25 cellular contexts compared by ENCODE assay signal in genomic region chr11:128942272-128942612, GRCh38. TPM values are rescaled to one million over a fixed set of nuclear protein-coding genes. Genes with fewer than 3 reads are reported as not detected.
DNase-seq lines count a peak whose midpoint lies in the region; ATAC-seq, FAIRE-seq and TF ChIP-seq lines count a peak whose summit lies in the region.
"Had no signal": no experiment of that assay in that cellular context is flagged by ENCODE, and none has a peak within 500 bp of the region (broad histone marks: within the 10 kb centered on the region; RNA-seq: fewer than 3 reads in every experiment).

No MANE protein-coding gene starts in this region.

- H3K4me3 Mint-ChIP-seq in GM23338, result no peak overlapping the region
- H3K4me3 Mint-ChIP-seq: IgD-negative memory B cell had no signal

- in situ Hi-C loops in mammary epithelial cell (cut with MboI; ENCODE audit: low sequenced_read_pairs in 2 of 2), result no loop called here

- no peaks in the 10 kb centered on the region for H3K36me3 Mint-ChIP-seq in GM23338 (ENCODE audit: low read depth)
- H3K36me3 Mint-ChIP-seq: IgD-negative memory B cell had no signal

- no peak for TF ChIP-seq CTCF in GM23338 (conservative IDR thresholded peaks at IDR 0.05; ENCODE audit: low read depth in 2 of 2)
- TF ChIP-seq CTCF in mammary epithelial cell (conservative IDR thresholded peaks at IDR 0.05 in 1 of 2, IDR thresholded peaks at IDR 0.05 in 1 of 2; ENCODE audit: extremely low read depth in 1 of 2, insufficient read depth in 1 of 2, low read depth in 1 of 2, low read length in 2 of 2), result no peak
- TF ChIP-seq CTCF in keratinocyte (optimal IDR thresholded peaks at IDR 0.05 in 1 of 3, IDR thresholded peaks at IDR 0.05 in 1 of 3, conservative IDR thresholded peaks at IDR 0.05 in 1 of 3; ENCODE audit: extremely low read depth in 1 of 3, insufficient read depth in 2 of 3, low read length in 3 of 3), result no peak
- no peak for TF ChIP-seq CTCF in suprapubic skin (IDR thresholded peaks at IDR 0.05)

- no peaks in the 10 kb centered on the region for H3K79me2 ChIP-seq in GM23338 (replicated peaks; ENCODE audit: insufficient read depth)
- no peaks in the 10 kb centered on the region for H3K79me2 ChIP-seq in mammary epithelial cell (ENCODE audit: insufficient read depth, low read length)
- H3K79me2 ChIP-seq in keratinocyte (ENCODE audit: control insufficient read depth, insufficient read depth, low read length), result peaks cover 4% of the 10 kb centered on the region

- no peak overlapping the region for H3K27ac Mint-ChIP-seq in GM23338
- H3K27ac Mint-ChIP-seq: IgD-negative memory B cell had no signal

- peaks cover 3% of the 10 kb centered on the region for H3K27me3 Mint-ChIP-seq in GM23338 (ENCODE audit: insufficient read depth, low read depth, poor library complexity)

- no peaks in the 10 kb centered on the region for H3K9me1 ChIP-seq in keratinocyte (ENCODE audit: control insufficient read depth, extremely low read depth, insufficient read depth, low read length)

- peaks cover 3% of the 10 kb centered on the region for H3K4me1 ChIP-seq in GM23338 (ENCODE audit: insufficient read depth)
- H3K4me1 ChIP-seq in mammary epithelial cell (ENCODE audit: insufficient read depth, low read length), result peaks cover 38% of the 10 kb centered on the region
- peaks cover 49% of the 10 kb centered on the region for H3K4me1 ChIP-seq in keratinocyte (ENCODE audit: control insufficient read depth, extremely low read depth, insufficient read depth, low read length)
- peaks cover 56% of the 10 kb centered on the region for H3K4me1 ChIP-seq in suprapubic skin

- H3K27me3 ChIP-seq in GM23338 (ENCODE audit: insufficient read depth) (no peaks in the 10 kb centered on the region), mammary epithelial cell (ENCODE audit: insufficient read depth, low read length) (no peaks in the 10 kb centered on the region), keratinocyte (ENCODE audit: control insufficient read depth, extremely low read depth, insufficient read depth, low read length) (no peaks in the 10 kb centered on the region), suprapubic skin (peaks cover 8% of the 10 kb centered on the region)

- TF ChIP-seq POLR2A in suprapubic skin (IDR thresholded peaks at IDR 0.05), result no peak

- H2AFZ ChIP-seq in GM23338, result 0 out of 2 replicates have a peak overlapping the region, but pooled peaks have one; percentile 32
- peak overlapping the region; percentile 93 for H2AFZ ChIP-seq in mammary epithelial cell (ENCODE audit: low read depth, low read length)
- H2AFZ ChIP-seq in keratinocyte (ENCODE audit: control insufficient read depth, low read length), result peak overlapping the region; percentile 96

- H3K9ac ChIP-seq in mammary epithelial cell (ENCODE audit: insufficient read depth, low read length) (no peak overlapping the region), keratinocyte (ENCODE audit: control insufficient read depth, extremely low read depth, insufficient read depth, low read length) (peak overlapping the region; percentile 82)

- H3K9me3 Mint-ChIP-seq in GM23338, result no peaks in the 10 kb centered on the region; the same call in 2 of the 3 replicates
- H3K9me3 Mint-ChIP-seq: IgD-negative memory B cell had no signal

- TF ChIP-seq EP300 in suprapubic skin (IDR thresholded peaks at IDR 0.05), result no peak

- no peaks in the 10 kb centered on the region for H4K20me1 ChIP-seq in GM23338 (replicated peaks; ENCODE audit: insufficient read depth)
- H4K20me1 ChIP-seq in mammary epithelial cell (ENCODE audit: insufficient read depth, low read length), result no peaks in the 10 kb centered on the region
- no peaks in the 10 kb centered on the region for H4K20me1 ChIP-seq in keratinocyte (ENCODE audit: control insufficient read depth, extremely low read depth, insufficient read depth, low read length)

- H3K4me2 ChIP-seq in GM23338, result no peak overlapping the region
- H3K4me2 ChIP-seq in mammary epithelial cell (ENCODE audit: insufficient read depth, low read depth, low read length), result peak overlapping the region; percentile 81
- peak overlapping the region; percentile 95 for H3K4me2 ChIP-seq in keratinocyte (ENCODE audit: control insufficient read depth, extremely low read depth, insufficient read depth, low read depth, low read length)

- DNase-seq in GM23338 (ENCODE audit: low spot score) (no peak), mammary epithelial cell (no peak), keratinocyte (ENCODE audit: low read depth, low spot score) (no peak), suprapubic skin (ENCODE audit: low spot score in 2 of 2) (no peak), glomerular visceral epithelial cell (ENCODE audit: extremely low spot score) (no peak), NCI-H526 (lab: John Stamatoyannopoulos, UW) (no peak), dedifferentiated amniotic fluid mesenchymal stem cell (ENCODE audit: extremely low spot score) (no peak)
- DNase-seq: EL, GF-D8, Karpas-422, NCI-H1417, NCI-H1694 treated with DMSO at 0.1 percent for 48 hours, NCI-H2081 treated with DMSO at 0.1 percent for 48 hours, NCI-H2171 treated with DMSO at 0.1 percent for 48 hours, NCI-H526 treated with DMSO at 0.1 percent for 48 hours, OCI-M1, Right ventricle myocardium superior had no signal

- CTCF ChIA-PET in mammary epithelial cell (lab: Charles Lee; ENCODE audit: low non-redundant PET), result interaction anchor here (0.7 kb wide), 1 partner anchor 903 kb away, joined by 3 read pairs; no protein-coding TSS in a partner anchor

- H3K9me2 ChIP-seq in GM23338 (ENCODE audit: insufficient read depth), result no peaks in the 10 kb centered on the region

- dilution Hi-C loops in mammary epithelial cell (cut with HindIII; ENCODE audit: low sequenced_read_pairs) (no loop called here), keratinocyte (cut with MboI; ENCODE audit: extremely low pct_ligation_motif_present, low sequenced_read_pairs) (no loop called here)

- H3K9me3 ChIP-seq in mammary epithelial cell (replicated peaks; ENCODE audit: insufficient read depth, low read length), result no peaks in the 10 kb centered on the region
- no peaks in the 10 kb centered on the region for H3K9me3 ChIP-seq in keratinocyte (ENCODE audit: control insufficient read depth, low read depth, low read length)
- H3K9me3 ChIP-seq in suprapubic skin, result no peaks in the 10 kb centered on the region

- H3K4me1 Mint-ChIP-seq in GM23338, result peaks cover 7% of the 10 kb centered on the region; the same call in 2 of the 3 replicates
- H3K4me1 Mint-ChIP-seq: IgD-negative memory B cell had no signal

- no peaks in the 10 kb centered on the region for H3F3A ChIP-seq in GM23338 (replicated peaks; ENCODE audit: low read depth)

- no TSS peak for BruUV-seq in mammary epithelial cell (replicated peaks; lab: Mats Ljungman, UMichigan)

- H3K4me3 ChIP-seq in GM23338 (no peak overlapping the region), mammary epithelial cell (replicated peaks in 1 of 3; ENCODE audit: insufficient read depth in 1 of 3, low read depth in 2 of 3, low read length in 3 of 3) (no peak overlapping the region), keratinocyte (ENCODE audit: control insufficient read depth in 2 of 3, extremely low read depth in 1 of 3, insufficient read depth in 2 of 3, low read depth in 1 of 3, low read length in 3 of 3) (peak overlapping the region; percentile 34 to 69 (median 65)), suprapubic skin (peak overlapping the region; percentile 42)

- no peak for ATAC-seq in GM23338
- ATAC-seq: HCT116 had no signal

- no peak for FAIRE-seq in keratinocyte (lab: Jason Lieb, UNC)
- FAIRE-seq: D721Med, GM19239, H1, RCC 7860 had no signal

- intact Hi-C loops in mammary epithelial cell (cut with micrococcal nuclease), result no loop called here

- H3K27ac ChIP-seq in GM23338 (ENCODE audit: low read depth), result no peak overlapping the region
- H3K27ac ChIP-seq in mammary epithelial cell (ENCODE audit: insufficient read depth, low read depth, low read length), result no peak overlapping the region
- peak overlapping the region; percentile 92 for H3K27ac ChIP-seq in keratinocyte (ENCODE audit: control insufficient read depth, insufficient read depth, low read length)
- H3K27ac ChIP-seq in suprapubic skin, result peak overlapping the region; percentile 89

- 92% methylated on average over 10 of the region's 13 CpGs for WGBS in mammary epithelial cell (ENCODE audit: low coverage, missing lambda C conversion rate)
- 41% methylated on average over 12 of the region's 13 CpGs for WGBS in suprapubic skin

- no peaks in the 10 kb centered on the region for H3K36me3 ChIP-seq in GM23338 (ENCODE audit: insufficient read depth)
- no peaks in the 10 kb centered on the region for H3K36me3 ChIP-seq in mammary epithelial cell (ENCODE audit: insufficient read depth, low read length)
- peaks cover 1 to 2% of the 10 kb centered on the region in 2 experiments for H3K36me3 ChIP-seq in keratinocyte (ENCODE audit: control insufficient read depth in 2 of 2, extremely low read depth in 1 of 2, insufficient read depth in 2 of 2, low read length in 2 of 2)
- no peaks in the 10 kb centered on the region for H3K36me3 ChIP-seq in suprapubic skin

RNA-seq across cellular contexts. Expression of gene TP53AIP1, which starts 0.4 kb away (rescaled TPM):
- total RNA-seq in GM23338 (2014; rRNA removed; shearing (Covaris generic)), result 0.07 TPM in 1 of 2 replicates, not detected in the other
- not detected in 2 replicates for polyA plus RNA-seq in GM23338 (2016; fragmentation: Nextera tagmentation; extraction: Ambion mirVana)
- total RNA-seq in mammary epithelial cell, result 10 to 100 TPM in 1 of 2 donors, 1 to 10 TPM in 1; 8.2 to 12.0 TPM
- 1.3 TPM for polyA plus RNA-seq in mammary epithelial cell
- polyA minus RNA-seq in mammary epithelial cell, result not detected
- 21.2 to 75.2 TPM (median 37.1 TPM) in 3 replicates for polyA plus RNA-seq in keratinocyte
- 6.4 TPM for polyA plus RNA-seq in keratinocyte (2011; ENCODE audit: low read depth)
- 34.5 and 40.4 TPM in 2 replicates for polyA plus RNA-seq in keratinocyte (2011; cell fraction: cytosol; rRNA removed)
- polyA plus RNA-seq in keratinocyte (2011; cell fraction: nucleus; rRNA removed), result 57.7 and 84.9 TPM in 2 replicates
- polyA plus RNA-seq in keratinocyte (2012; ENCODE audit: low replicate concordance), result 21.3 and 29.2 TPM in 2 replicates
- 8.5 to 35.0 TPM (median 15.4 TPM) in 3 replicates for polyA minus RNA-seq in keratinocyte
- polyA minus RNA-seq in keratinocyte (2011; cell fraction: cytosol; rRNA and poly(A)+ RNA removed), result 15.9 TPM
- 12.5 and 15.3 TPM in 2 replicates for polyA minus RNA-seq in keratinocyte (2011; cell fraction: nucleus; rRNA and poly(A)+ RNA removed)
- total RNA-seq in suprapubic skin, result 10 to 100 TPM; 19.2 to 32.9 (median 21.0) TPM
- total RNA-seq: A172, H1, M059J, Right ventricle myocardium superior had no signal
- polyA plus RNA-seq: IgD-negative memory B cell had no signal

RNA-seq across cellular contexts. Expression of gene KCNJ5, which starts 51.1 kb away (rescaled TPM):
- total RNA-seq in GM23338 (2014; rRNA removed; shearing (Covaris generic)), result not detected in 2 replicates
- polyA plus RNA-seq in GM23338 (2016; fragmentation: Nextera tagmentation; extraction: Ambion mirVana), result not detected in 2 replicates
- total RNA-seq in mammary epithelial cell, result 10 to 100 TPM in 1 of 2 donors, 1 to 10 TPM in 1; 1.2 to 63.7 TPM
- 1.7 TPM for polyA plus RNA-seq in mammary epithelial cell
- 1.1 TPM for polyA minus RNA-seq in mammary epithelial cell
- 0.59 to 1.4 TPM (median 0.77 TPM) in 3 replicates for polyA plus RNA-seq in keratinocyte
- 0.24 TPM for polyA plus RNA-seq in keratinocyte (2011; ENCODE audit: low read depth)
- 0.58 and 0.71 TPM in 2 replicates for polyA plus RNA-seq in keratinocyte (2011; cell fraction: cytosol; rRNA removed)
- 1.2 and 1.6 TPM in 2 replicates for polyA plus RNA-seq in keratinocyte (2011; cell fraction: nucleus; rRNA removed)
- polyA plus RNA-seq in keratinocyte (2012; ENCODE audit: low replicate concordance), result 0.52 and 0.69 TPM in 2 replicates
- 0.38 to 2.1 TPM (median 1.0 TPM) in 3 replicates for polyA minus RNA-seq in keratinocyte
- 1.3 TPM for polyA minus RNA-seq in keratinocyte (2011; cell fraction: cytosol; rRNA and poly(A)+ RNA removed)
- polyA minus RNA-seq in keratinocyte (2011; cell fraction: nucleus; rRNA and poly(A)+ RNA removed), result 0.74 and 1.6 TPM in 2 replicates
- under 1 TPM in 2 of 4 donors, not detected in 2; 0.26 to 0.36 TPM for total RNA-seq in suprapubic skin
- total RNA-seq: H1, M059J had no signal
- polyA plus RNA-seq: IgD-negative memory B cell had no signal

Comparison
In these comparisons a context has a peak if more than half of its experiments do, and no peak if none do; other contexts are left out.
1. H2AFZ ChIP-seq: peak in every context shown above with its lines; median percentile 96 in keratinocyte; 93 in mammary epithelial cell; 32 in GM23338.
2. H3K27ac ChIP-seq: peak in keratinocyte (single experiment) and suprapubic skin (single experiment); none in GM23338 (single experiment) and mammary epithelial cell (single experiment).
3. H3K4me3 ChIP-seq: peak in keratinocyte (3 of 3) and suprapubic skin (single experiment); none in GM23338 (single experiment) and mammary epithelial cell (0 of 3).